Comparison of ENCODE assay signal across 16 cellular contexts in the genomic region with DNA sequence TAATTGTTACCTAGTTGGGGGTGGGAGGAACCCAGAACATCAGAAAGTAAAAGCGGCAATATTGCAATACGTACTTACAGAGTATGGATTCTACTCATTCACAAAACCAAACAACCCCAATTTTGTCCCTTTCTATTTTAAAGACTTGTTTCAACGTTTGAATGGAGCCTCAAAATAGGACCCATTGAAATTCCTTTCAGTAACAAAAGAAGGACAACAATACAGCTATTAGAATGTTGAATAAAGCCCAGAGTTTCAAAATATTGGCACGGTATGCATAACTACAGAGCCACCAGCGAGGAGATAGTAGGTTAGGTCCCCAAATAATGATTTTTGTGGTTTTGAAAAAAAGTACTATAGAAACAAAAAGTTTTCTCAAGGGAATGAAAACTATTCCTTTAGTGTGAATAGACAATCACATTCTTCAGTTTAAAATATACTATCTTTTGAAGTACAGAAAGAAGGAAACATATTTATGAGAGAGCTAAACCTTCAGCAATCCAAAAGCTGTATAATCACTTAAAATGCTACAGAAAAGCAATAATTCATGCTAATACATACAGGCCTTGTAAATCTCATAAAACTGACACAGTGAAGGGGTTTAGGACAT.
DNase-seq lines count a peak whose midpoint lies in the region; FAIRE-seq and TF ChIP-seq lines count a peak whose summit lies in the region.
"Had no signal": no experiment of that assay in that cellular context is flagged by ENCODE, and none has a peak within 500 bp of the region (broad histone marks: within the 10 kb centered on the region; RNA-seq: fewer than 3 reads in every experiment).

No MANE protein-coding gene starts in this region.

- TF ChIP-seq POLR2A in H1 (IDR thresholded peaks at IDR 0.05; ENCODE audit: control extremely low read depth in 1 of 2, low read depth in 2 of 2, low read length in 2 of 2), result no peak
- TF ChIP-seq POLR2A in erythroblast (IDR thresholded peaks at IDR 0.05; ENCODE audit: low read length), result no peak

- H4K8ac ChIP-seq in H1 (ENCODE audit: extremely low read depth, insufficient read depth, low read length), result no peak overlapping the region

- POLR2A ChIA-PET in H1 (lab: Charles Lee; ENCODE audit: partially characterized antibody) (no interaction called here), GM10248 (lab: Yijun Ruan, JAX) (no interaction called here)

- H3K14ac ChIP-seq in H1 (ENCODE audit: insufficient read length), result no peak overlapping the region

- H3K4me1 ChIP-seq in HUES48 (ENCODE audit: control insufficient read depth, insufficient read depth, low read length) (peaks cover 27% of the 10 kb centered on the region), H1 (replicated peaks in 1 of 4; ENCODE audit: control insufficient read depth in 3 of 4, insufficient read depth in 4 of 4, low read length in 3 of 4) (peaks cover 0 to 7% (median 5%) of the 10 kb centered on the region in 4 experiments; a peak in 3 of 7 replicates)

- 0 out of 3 replicates have a peak, but pooled peaks of 1 of the 2 experiments have one; percentile 35 for TF ChIP-seq EP300 in H1 (IDR thresholded peaks at IDR 0.05; ENCODE audit: borderline replicate concordance in 1 of 2, low read depth in 2 of 2, low read length in 2 of 2)

- TF ChIP-seq CTCF in H1 (IDR thresholded peaks at IDR 0.05; ENCODE audit: control extremely low read depth in 1 of 3, insufficient read depth in 1 of 3, low read depth in 1 of 3, low read length in 3 of 3) (no peak), GM10248 (IDR thresholded peaks at IDR 0.05; ENCODE audit: control extremely low read depth, extremely low read depth, low read depth, missing control alignments) (no peak)

- no peak overlapping the region for H3K4ac ChIP-seq in H1 (replicated peaks; ENCODE audit: insufficient read length, low read depth, low read length)

- no peak overlapping the region for H2AFZ ChIP-seq in H1 (ENCODE audit: low read length)
- H2AFZ ChIP-seq: GM23248 had no signal

- no peak overlapping the region for H2AK5ac ChIP-seq in H1 (ENCODE audit: low read depth, low read length)

- no peaks in the 10 kb centered on the region for H3K27me3 ChIP-seq in HUES48 (ENCODE audit: control insufficient read depth, insufficient read depth, low read length)
- H3K27me3 ChIP-seq in H1 (replicated peaks in 1 of 4; ENCODE audit: control insufficient read depth in 3 of 4, extremely low read depth in 1 of 4, insufficient read depth in 3 of 4, low read length in 3 of 4), result no peaks in the 10 kb centered on the region
- H3K27me3 ChIP-seq: BLaER1 had no signal

- CTCF ChIA-PET in H1 (lab: Charles Lee; ENCODE audit: partially characterized antibody) (interaction anchor here (0.9 to 1.1 kb wide), 2 partner anchors 49 to 151 kb away, joined by 3 read pairs; no protein-coding TSS in a partner anchor), GM10248 (lab: Yijun Ruan, JAX) (interaction anchor here (1.2 kb wide), 1 partner anchor 8 kb away, joined by 3 read pairs; no protein-coding TSS in a partner anchor)

- no peaks in the 10 kb centered on the region for H3K23me2 ChIP-seq in H1 (ENCODE audit: low read depth, low read length)

- H3K18ac ChIP-seq in H1 (ENCODE audit: extremely low read depth, low read length), result no peak overlapping the region; the same call in 1 of the 2 replicates

- no peak overlapping the region for H3K56ac ChIP-seq in H1 (replicated peaks; ENCODE audit: insufficient read length, low read depth, low read length)

- peak overlapping the region; percentile 98 for H4K5ac ChIP-seq in H1 (ENCODE audit: insufficient read length, low read depth, low read length)

- peak overlapping the region; percentile 46 for H3K4me3 ChIP-seq in HUES48 (ENCODE audit: low read depth, low read length)
- H3K4me3 ChIP-seq in H1 (ENCODE audit: extremely low read depth in 1 of 4, insufficient read depth in 2 of 4, low read depth in 3 of 4, low read length in 4 of 4), result peak overlapping the region in 1 of 4 experiments; percentile 43; a peak in 1 of 8 replicates
- H3K4me3 ChIP-seq: BLaER1, GM23248 had no signal

- H4K91ac ChIP-seq in H1 (replicated peaks; ENCODE audit: insufficient read length, low read length), result peak overlapping the region; percentile 34

- H3K36me3 ChIP-seq in HUES48 (ENCODE audit: control insufficient read depth, insufficient read depth, low read length) (no peaks in the 10 kb centered on the region), H1 (ENCODE audit: control insufficient read depth in 2 of 4, insufficient read depth in 4 of 4, low read length in 3 of 4) (peaks cover 0 to 5% (median 2%) of the 10 kb centered on the region in 4 experiments; a peak in 4 of 8 replicates)

- no peak for FAIRE-seq in H1 (lab: Jason Lieb, UNC)
- FAIRE-seq: GM12891, HTR-8/SVneo had no signal

- H3K23ac ChIP-seq in H1 (ENCODE audit: insufficient read length), result no peak overlapping the region

- H2BK120ac ChIP-seq in H1 (replicated peaks; ENCODE audit: low read depth, low read length), result no peak overlapping the region

- H3K27ac ChIP-seq in HUES48 (ENCODE audit: low read depth, low read length) (peak overlapping the region; percentile 66), H1 (ENCODE audit: low read depth, low read length) (no peak overlapping the region)
- H3K27ac ChIP-seq: BLaER1, GM23248 had no signal

- peak overlapping the region; percentile 15; the same call in 1 of the 2 replicates for H2BK20ac ChIP-seq in H1 (ENCODE audit: low read length)

- H2BK12ac ChIP-seq in H1 (ENCODE audit: low read depth, low read length), result no peak overlapping the region

- no peak overlapping the region for H2BK15ac ChIP-seq in H1 (ENCODE audit: low read length)

- WGBS in H1 (ENCODE audit: extremely low coverage in 1 of 2, insufficient coverage in 1 of 2, insufficient read length in 1 of 2, insufficient replicate concordance in 2 of 2, low coverage in 1 of 2, low lambda C conversion rate in 2 of 2, missing lambda C conversion rate in 1 of 2), 2 experiments, result 11% methylated on average over 5 of the region's 5 CpGs; no CpG with 5 or more reads in 1 of the 2 experiments

- H3K9me3 ChIP-seq in HUES48 (ENCODE audit: control insufficient read depth, insufficient read depth, low read length), result no peaks in the 10 kb centered on the region
- H3K9me3 ChIP-seq in H1 (ENCODE audit: insufficient read depth in 2 of 2, low read depth in 1 of 2, low read length in 1 of 2), result no peaks in the 10 kb centered on the region
- H3K9me3 ChIP-seq: BLaER1 had no signal

- H2BK5ac ChIP-seq in H1 (ENCODE audit: low read depth, low read length), result 0 out of 2 replicates have a peak overlapping the region, but pooled peaks have one; percentile 35

- no peak for TF ChIP-seq RAD21 in H1 (IDR thresholded peaks at IDR 0.05 in 1 of 2, conservative IDR thresholded peaks at IDR 0.05 in 1 of 2; ENCODE audit: low read depth in 2 of 2, low read length in 2 of 2)

- H3K9ac ChIP-seq in HUES48 (ENCODE audit: low read depth, low read length) (peak overlapping the region; percentile 55; the same call in 1 of the 2 replicates), H1 (replicated peaks in 1 of 4; ENCODE audit: extremely low read depth in 1 of 4, low read depth in 3 of 4, low read length in 3 of 4) (no peak overlapping the region)
- H3K9ac ChIP-seq: BLaER1, GM23248 had no signal

- peak overlapping the region; percentile 33 to 73; a peak in 3 of 4 replicates for H3K4me2 ChIP-seq in H1 (ENCODE audit: insufficient read depth in 1 of 2, low read depth in 2 of 2, low read length in 2 of 2)
- H3K4me2 ChIP-seq: BLaER1 had no signal

- no peaks in the 10 kb centered on the region for H3K79me1 ChIP-seq in H1 (ENCODE audit: low read depth, low read length)

- no peaks in the 10 kb centered on the region for H3K79me2 ChIP-seq in H1 (ENCODE audit: control insufficient read depth in 1 of 2, insufficient read depth in 2 of 2, low read length in 2 of 2)

- no peaks in the 10 kb centered on the region for H4K20me1 ChIP-seq in H1 (replicated peaks in 1 of 2; ENCODE audit: control insufficient read depth in 1 of 2, insufficient read depth in 2 of 2, low read length in 2 of 2)
- H4K20me1 ChIP-seq: BLaER1 had no signal

- DNase-seq in COR-L47 (lab: John Stamatoyannopoulos, UW) (peak; percentile 9), H1 (ENCODE audit: low read depth in 1 of 2, low spot score in 2 of 2) (no peak), medulla oblongata (ENCODE audit: extremely low spot score) (peak; percentile 2), NCI-H345 treated with DMSO at 0.1 percent for 48 hours (lab: John Stamatoyannopoulos, UW; ENCODE audit: unreplicated experiment) (no peak), glomerular visceral epithelial cell (ENCODE audit: extremely low spot score) (no peak), erythroblast (lab: John Stamatoyannopoulos, UW) (no peak), GM10248 (ENCODE audit: extremely low spot score) (no peak)
- DNase-seq: 8988T; AML-193; CD8-positive, alpha-beta memory T cell; GM23248; IMR-90 had no signal

Comparison
In these comparisons a context has a peak if more than half of its experiments do, and no peak if none do; other contexts are left out.
1. DNase-seq: peak in COR-L47 (single experiment) and medulla oblongata (single experiment); none in H1 (0 of 2), NCI-H345 treated with DMSO at 0.1 percent for 48 hours (single experiment), glomerular visceral epithelial cell (single experiment), erythroblast (0 of 2) and GM10248 (single experiment).